In genomic region chr5:126900796-126901195, GRCh38 we compare ENCODE assay signal across 33 cellular contexts.
"Had no signal": no experiment of that assay in that cellular context is flagged by ENCODE, and none has a peak within 500 bp of the region (broad histone marks: within the 10 kb centered on the region; RNA-seq: fewer than 3 reads in every experiment).

No MANE protein-coding gene starts in this region.

- ATAC-seq: activated naive CD4-positive, alpha-beta T cell treated with anti-CD3 and anti-CD28 coated beads, Interleukin-2, amount 50 U/mL, for 72 hours; activated naive CD8-positive, alpha-beta T cell treated with anti-CD3 and anti-CD28 coated beads, Interleukin-2, amount 50 U/mL, for 24 hours; activated T-cell treated with anti-CD3 and anti-CD28 coated beads, Interleukin-2, amount 50 U/mL, for 4 hours; activated T-cell treated with anti-CD3 and anti-CD28 coated beads, Interleukin-2, amount 50 U/mL, for 72 hours; activated T-helper 17 cell treated with anti-CD3 and anti-CD28 coated beads, Interleukin-2, amount 50 U/mL, for 72 hours; body of pancreas had no signal

- FAIRE-seq: astrocyte, bronchial epithelial cell had no signal

- H3K27ac ChIP-seq: adrenal gland, ascending aorta, body of pancreas, brain microvascular endothelial cell, breast epithelium, cardiac muscle cell had no signal

- H3K4me3 ChIP-seq: adrenal gland, ascending aorta, body of pancreas, breast epithelium, cardiac muscle cell had no signal

- H3K27me3 ChIP-seq: adrenal gland, ascending aorta, body of pancreas, brain microvascular endothelial cell, breast epithelium, cardiac muscle cell had no signal

- DNase-seq: activated effector memory CD4-positive, alpha-beta T cell treated with anti-CD3 and anti-CD28 coated beads, Interleukin-2, amount 50 U/mL, for 16 hours; activated effector memory CD4-positive, alpha-beta T cell treated with Interleukin-2 at 50 U/mL for 16 hours; activated gamma-delta T cell; activated gamma-delta T cell treated with Interleukin-2 at 50 U/mL for 16 hours; activated naive CD4-positive, alpha-beta T cell; activated naive CD4-positive, alpha-beta T cell treated with anti-CD3 and anti-CD28 coated beads for 36 hours; activated naive CD4-positive, alpha-beta T cell treated with anti-CD3 and anti-CD28 coated beads, Interleukin-2, amount 10 ng/mL, durations not matched to agents 7 days and 5 days; activated naive CD4-positive, alpha-beta T cell treated with anti-CD3 and anti-CD28 coated beads, Interleukin-2, amount 50 U/mL, for 16 hours; activated naive CD4-positive, alpha-beta T cell treated with Interleukin-2 at 50 U/mL for 16 hours; activated naive CD8-positive, alpha-beta T cell treated with anti-CD3 and anti-CD28 coated beads for 36 hours; activated naive CD8-positive, alpha-beta T cell treated with anti-CD3 and anti-CD28 coated beads, Interleukin-2, amount 10 ng/mL, durations not matched to agents 7 days and 5 days; activated naive CD8-positive, alpha-beta T cell treated with anti-CD3 and anti-CD28 coated beads, Interleukin-2, amount 50 U/mL, for 24 hours; activated T-cell treated with anti-CD3 and anti-CD28 coated beads, Interleukin-2, amount 50 U/mL, for 24 hours; activated T-cell treated with anti-CD3 and anti-CD28 coated beads, Interleukin-2, amount 50 U/mL, for 4 hours; activated T-cell treated with anti-CD3 and anti-CD28 coated beads, Interleukin-2, amount 50 U/mL, for 48 hours; activated T-cell treated with anti-CD3 and anti-CD28 coated beads, Interleukin-2, amount 50 U/mL, for 72 hours; adrenal gland; amniotic stem cell; amygdala; anterior cingulate cortex; aorta; body of pancreas; brain microvascular endothelial cell; caudate nucleus; central memory CD4-positive, alpha-beta T cell; cerebellar nuclear complex had no signal

- H3K36me3 ChIP-seq: adrenal gland, ascending aorta, brain microvascular endothelial cell, breast epithelium, cardiac muscle cell had no signal

- H3K4me1 ChIP-seq: adrenal gland, ascending aorta, body of pancreas, breast epithelium had no signal

- H3K9me3 ChIP-seq: adrenal gland, ascending aorta, body of pancreas, breast epithelium had no signal
